ENCODE assay signal across 8 cellular contexts in the genomic region with DNA sequence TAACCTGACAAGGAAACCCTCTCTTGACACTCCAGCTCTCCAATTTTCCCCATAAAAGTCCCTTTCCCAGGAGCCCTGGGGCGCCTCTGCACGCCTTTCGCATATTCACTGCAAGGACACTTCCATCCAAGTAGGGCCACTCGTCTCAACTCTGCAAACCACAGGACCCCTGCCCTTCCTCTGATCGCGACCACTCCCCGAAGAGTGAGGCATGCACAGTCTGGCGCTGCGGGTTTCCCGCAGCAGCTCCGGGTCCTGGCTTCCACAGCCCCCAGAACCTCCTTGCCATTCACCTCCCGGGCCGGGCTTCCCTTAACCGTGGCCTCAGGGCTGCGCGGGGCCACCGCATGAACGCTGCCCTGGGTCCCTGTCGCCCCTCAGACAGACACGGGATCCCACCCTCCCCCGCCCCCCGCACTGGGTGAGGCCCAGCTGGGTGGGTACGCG. TPM values are rescaled to one million over a fixed set of nuclear protein-coding genes. Genes with fewer than 3 reads are reported as not detected.
DNase-seq lines count a peak whose midpoint lies in the region; ATAC-seq lines count a peak whose summit lies in the region.

No MANE protein-coding gene starts in this region.

- H3K27ac ChIP-seq in KOPT-K1 (ENCODE audit: low read depth, low read length, poor library complexity, severe bottlenecking) (peak overlapping the region; percentile 78), duodenal mucosa (ENCODE audit: low read depth, low read length) (peak overlapping the region; percentile 96)

- H3K36me3 ChIP-seq in KOPT-K1 (ENCODE audit: insufficient read depth, low read length) (peaks cover 24% of the 10 kb centered on the region), duodenal mucosa (ENCODE audit: control insufficient read depth in 1 of 2, insufficient read depth in 2 of 2, low read length in 2 of 2) (peaks cover 26 to 34% of the 10 kb centered on the region in 2 donors)

- peak; percentile 30 for DNase-seq in NCI-H146 (lab: John Stamatoyannopoulos, UW)
- no peak for DNase-seq in NCI-H146 treated with DMSO at 0.1 percent for 48 hours (lab: John Stamatoyannopoulos, UW; ENCODE audit: unreplicated experiment)
- DNase-seq in natural killer cell treated with Interleukin-12 subunit alpha and Interleukin-12 subunit beta and Interleukin-15 and Interleukin-18, amount 100 ng/mL, for 72 hours (ENCODE audit: low spot score) = no peak
- DNase-seq in NCI-H1092 treated with DMSO at 0.1 percent for 48 hours (lab: John Stamatoyannopoulos, UW) = no peak
- no peak for DNase-seq in amniotic stem cell (lab: John Stamatoyannopoulos, UW)
- DNase-seq in NCI-H1105 treated with DMSO at 0.1 percent for 48 hours (lab: John Stamatoyannopoulos, UW) = no peak

- ATAC-seq in natural killer cell treated with Interleukin-12 subunit alpha and Interleukin-12 subunit beta and Interleukin-15 and Interleukin-18, amount 100 ng/mL, for 72 hours = no peak

- H3K27me3 Mint-ChIP-seq in natural killer cell treated with Interleukin-12 subunit alpha and Interleukin-12 subunit beta and Interleukin-15 and Interleukin-18, amount 100 ng/mL, for 72 hours = no peaks in the 10 kb centered on the region

- peaks cover 36 to 41% of the 10 kb centered on the region in 2 donors for H3K4me1 ChIP-seq in duodenal mucosa (ENCODE audit: control insufficient read depth in 1 of 2, insufficient read depth in 2 of 2, low read length in 2 of 2)

- H3K27me3 ChIP-seq in duodenal mucosa (ENCODE audit: control insufficient read depth in 1 of 2, insufficient read depth in 2 of 2, low read length in 2 of 2) = no peaks in the 10 kb centered on the region

- H3K9ac ChIP-seq in duodenal mucosa (ENCODE audit: low read depth in 1 of 2, low read length in 2 of 2) = peak overlapping the region; percentile 91 to 95

- H3K9me3 Mint-ChIP-seq in natural killer cell treated with Interleukin-12 subunit alpha and Interleukin-12 subunit beta and Interleukin-15 and Interleukin-18, amount 100 ng/mL, for 72 hours = no peaks in the 10 kb centered on the region

- H3K4me3 ChIP-seq in duodenal mucosa (ENCODE audit: low read depth in 1 of 2, low read length in 2 of 2) = peak overlapping the region; percentile 76 to 93

- H3K27ac Mint-ChIP-seq in natural killer cell treated with Interleukin-12 subunit alpha and Interleukin-12 subunit beta and Interleukin-15 and Interleukin-18, amount 100 ng/mL, for 72 hours = peak overlapping the region; percentile 93 to 96

- H3K36me3 Mint-ChIP-seq in natural killer cell treated with Interleukin-12 subunit alpha and Interleukin-12 subunit beta and Interleukin-15 and Interleukin-18, amount 100 ng/mL, for 72 hours = peaks cover 45% of the 10 kb centered on the region

- H3K9me3 ChIP-seq in KOPT-K1 (ENCODE audit: insufficient read depth, low read length, poor library complexity, severe bottlenecking) (no peaks in the 10 kb centered on the region), duodenal mucosa (ENCODE audit: control insufficient read depth in 1 of 2, low read length in 2 of 2) (no peaks in the 10 kb centered on the region)

- peaks cover 48 to 64% of the 10 kb centered on the region in 2 donors for H3K4me1 Mint-ChIP-seq in natural killer cell treated with Interleukin-12 subunit alpha and Interleukin-12 subunit beta and Interleukin-15 and Interleukin-18, amount 100 ng/mL, for 72 hours (ENCODE audit: low read depth in 2 of 2)

- peak overlapping the region; percentile 97 for H3K4me3 Mint-ChIP-seq in natural killer cell treated with Interleukin-12 subunit alpha and Interleukin-12 subunit beta and Interleukin-15 and Interleukin-18, amount 100 ng/mL, for 72 hours

RNA-seq across cellular contexts. Expression of a gene that starts 0.4 kb away (rescaled TPM):
- total RNA-seq in natural killer cell treated with Interleukin-12 subunit alpha and Interleukin-12 subunit beta and Interleukin-15 and Interleukin-18, amount 100 ng/mL, for 72 hours = 10 to 100 TPM; 45.8 to 63.0 TPM

RNA-seq across cellular contexts. Expression of a gene that starts 38.2 kb away (rescaled TPM):
- 1 to 10 TPM; 1.7 to 3.6 TPM for total RNA-seq in natural killer cell treated with Interleukin-12 subunit alpha and Interleukin-12 subunit beta and Interleukin-15 and Interleukin-18, amount 100 ng/mL, for 72 hours
